31 cellular contexts compared by ENCODE assay signal in the genomic region with DNA sequence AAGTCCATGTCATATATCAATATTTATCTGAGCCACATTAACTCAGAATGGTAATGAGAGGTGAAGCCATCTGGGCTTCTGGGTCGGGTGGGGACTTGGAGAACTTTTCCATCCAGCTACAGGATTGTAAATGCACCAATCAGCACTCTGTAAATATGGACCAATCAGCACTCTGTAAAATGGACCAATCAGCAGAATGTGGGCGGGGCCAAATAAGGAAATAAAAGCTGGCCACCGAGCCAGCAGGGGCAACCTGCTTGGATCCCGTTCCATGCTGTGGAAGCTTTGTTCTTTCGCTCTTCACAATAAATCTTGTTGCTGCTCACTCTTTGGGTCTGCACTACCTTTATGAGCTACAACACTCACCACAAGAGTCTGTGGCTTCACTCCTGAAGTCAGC.
"Had no signal": no experiment of that assay in that cellular context is flagged by ENCODE, and none has a peak within 500 bp of the region (broad histone marks: within the 10 kb centered on the region; RNA-seq: fewer than 3 reads in every experiment).

No MANE protein-coding gene starts in this region.

- H3K4me3 ChIP-seq: neural progenitor cell, ovary, psoas muscle, skin epidermis, smooth muscle cell, spleen, suprapubic skin, testis, tibial artery, transverse colon, upper lobe of right lung, uterus had no signal

- H3K4me2 ChIP-seq: neural progenitor cell, smooth muscle cell had no signal

- H3K4me3 Mint-ChIP-seq: naive thymus-derived CD8-positive, alpha-beta T cell; natural killer cell treated with Interleukin-12 subunit alpha and Interleukin-12 subunit beta and Interleukin-15 and Interleukin-18, amount 100 ng/mL, for 72 hours; nephron progenitor cell; neural progenitor cell; stimulated activated memory B cell treated with anti-CD40 and anti-IgM and Interleukin-4, amounts not matched to agents 10 μg/mL and 1 μg/mL and 100 μg/mL, for 72 hours; stimulated activated naive CD8-positive, alpha-beta T cell treated with anti-CD3 and anti-CD28 coated beads, Interleukin-15, amount 100 ng/mL, for 72 hours; type B pancreatic cell had no signal

- H3K36me3 Mint-ChIP-seq: naive thymus-derived CD8-positive, alpha-beta T cell; natural killer cell treated with Interleukin-12 subunit alpha and Interleukin-12 subunit beta and Interleukin-15 and Interleukin-18, amount 100 ng/mL, for 72 hours; neural progenitor cell; stimulated activated memory B cell treated with anti-CD40 and anti-IgM and Interleukin-4, amounts not matched to agents 10 μg/mL and 1 μg/mL and 100 μg/mL, for 72 hours; type B pancreatic cell had no signal

- H3K9ac ChIP-seq: neural progenitor cell, parathyroid adenoma had no signal

- H3K27ac ChIP-seq: neural progenitor cell, ovary, parathyroid adenoma, psoas muscle, skin epidermis, spleen, suprapubic skin, testis, tibial artery, transverse colon, upper lobe of right lung, uterus had no signal

- DNase-seq: naive thymus-derived CD8-positive, alpha-beta T cell; nephron progenitor cell; occipital lobe; ovary; psoas muscle; right cardiac atrium; spleen; stimulated activated CD4-positive, alpha-beta T cell treated with anti-CD3 and anti-CD28 coated beads, Interleukin-12 subunit alpha, Interleukin-12 subunit beta, amount 100 ng/mL, for 4 hours; stimulated activated CD4-positive, alpha-beta T cell treated with anti-CD3 and anti-CD28 coated beads, Interleukin-1b, Interleukin-23, amount 100 ng/mL, for 48 hours; stimulated activated CD4-positive, alpha-beta T cell treated with anti-CD3 and anti-CD28 coated beads, Interleukin-4, amount 100 ng/mL, for 1 hour; stimulated activated CD4-positive, alpha-beta T cell treated with anti-CD3 and anti-CD28 coated beads, Interleukin-4, amount 100 ng/mL, for 4 hours; stimulated activated CD8-positive, alpha-beta memory T cell treated with anti-CD3 and anti-CD28 coated beads, Interleukin-4, amount 100 ng/mL, for 48 hours; stimulated activated naive CD4-positive, alpha-beta T cell; stimulated activated naive CD8-positive, alpha-beta T cell treated with anti-CD3 and anti-CD28 coated beads, Interleukin-15, amount 100 ng/mL, for 72 hours; stimulated activated naive CD8-positive, alpha-beta T cell treated with anti-CD3 and anti-CD28 coated beads, Interleukin-15, Interleukin-2, amounts not matched to agents 100 U/mL and 50 U/mL, for 24 hours; substantia nigra; testis; tibial artery; transverse colon; upper lobe of right lung; uterus had no signal

- H3K36me3 ChIP-seq: neural progenitor cell, ovary, spleen, suprapubic skin, tibial artery, transverse colon, upper lobe of right lung, uterus had no signal

- H3K79me2 ChIP-seq: parathyroid adenoma had no signal

- H3K27me3 Mint-ChIP-seq: natural killer cell treated with Interleukin-12 subunit alpha and Interleukin-12 subunit beta and Interleukin-15 and Interleukin-18, amount 100 ng/mL, for 72 hours; stimulated activated memory B cell treated with anti-CD40 and anti-IgM and Interleukin-4, amounts not matched to agents 10 μg/mL and 1 μg/mL and 100 μg/mL, for 72 hours had no signal

- H3K27ac Mint-ChIP-seq: naive thymus-derived CD8-positive, alpha-beta T cell; natural killer cell treated with Interleukin-12 subunit alpha and Interleukin-12 subunit beta and Interleukin-15 and Interleukin-18, amount 100 ng/mL, for 72 hours; nephron progenitor cell; neural progenitor cell; progenitor cell of endocrine pancreas; stimulated activated memory B cell treated with anti-CD40 and anti-IgM and Interleukin-4, amounts not matched to agents 10 μg/mL and 1 μg/mL and 100 μg/mL, for 72 hours; stimulated activated naive CD8-positive, alpha-beta T cell treated with anti-CD3 and anti-CD28 coated beads, Interleukin-15, amount 100 ng/mL, for 72 hours; type B pancreatic cell had no signal

- H3K9me3 ChIP-seq: ovary, psoas muscle, suprapubic skin, testis, tibial artery, transverse colon, upper lobe of right lung, uterus had no signal

- H3K9me3 Mint-ChIP-seq: type B pancreatic cell had no signal

- ATAC-seq: naive thymus-derived CD8-positive, alpha-beta T cell; natural killer cell treated with Interleukin-12 subunit alpha and Interleukin-12 subunit beta and Interleukin-15 and Interleukin-18, amount 100 ng/mL, for 72 hours; psoas muscle; right cardiac atrium; sciatic nerve; stimulated activated naive CD8-positive, alpha-beta T cell treated with anti-CD3 and anti-CD28 coated beads, Interleukin-15, amount 100 ng/mL, for 72 hours; stimulated activated naive CD8-positive, alpha-beta T cell treated with anti-CD3 and anti-CD28 coated beads, Interleukin-15, Interleukin-2, amounts not matched to agents 100 U/mL and 50 U/mL, for 24 hours; upper lobe of right lung had no signal

- H3K27me3 ChIP-seq: neural progenitor cell, ovary, spleen, suprapubic skin, testis, tibial artery, transverse colon, upper lobe of right lung, uterus had no signal

- H2AFZ ChIP-seq: neural progenitor cell, parathyroid adenoma had no signal

- H3K4me1 Mint-ChIP-seq: naive thymus-derived CD8-positive, alpha-beta T cell; stimulated activated memory B cell treated with anti-CD40 and anti-IgM and Interleukin-4, amounts not matched to agents 10 μg/mL and 1 μg/mL and 100 μg/mL, for 72 hours; stimulated activated naive CD8-positive, alpha-beta T cell treated with anti-CD3 and anti-CD28 coated beads, Interleukin-15, amount 100 ng/mL, for 72 hours had no signal

- H3K4me1 ChIP-seq: parathyroid adenoma, psoas muscle, spleen, suprapubic skin, testis, transverse colon, upper lobe of right lung, uterus had no signal
